19 cellular contexts compared by ENCODE assay signal in genomic region chr14:68770553-68771286, GRCh38.
A peak's percentile ranks its signal among the peaks of the same experiment; 100 is the strongest.
DNase-seq lines count a peak whose midpoint lies in the region; ATAC-seq and TF ChIP-seq lines count a peak whose summit lies in the region.
"Had no signal": no experiment of that assay in that cellular context is flagged by ENCODE, and none has a peak within 500 bp of the region (broad histone marks: within the 10 kb centered on the region; RNA-seq: fewer than 3 reads in every experiment).

No MANE protein-coding gene starts in this region.

- ATAC-seq in activated naive CD8-positive, alpha-beta T cell treated with anti-CD3 and anti-CD28 coated beads, Interleukin-2, amount 50 U/mL, for 24 hours, result no peak
- ATAC-seq in HG02973 (IDR thresholded peaks at IDR 0.05; ENCODE audit: unreplicated experiment), result no peak

- peaks cover 65% of the 10 kb centered on the region for H3K4me1 ChIP-seq in BLaER1
- H3K4me1 ChIP-seq in BLaER1 treated with 17β-estradiol and CSF1 and Interleukin-3, amounts not matched to agents 10 nM and 100 nM, result peaks cover 58 to 83% (median 69%) of the 10 kb centered on the region in 10 experiments
- H3K4me1 ChIP-seq: pancreas had no signal

- no peaks in the 10 kb centered on the region for H3K36me3 ChIP-seq in BLaER1
- H3K36me3 ChIP-seq in BLaER1 treated with 17β-estradiol and CSF1 and Interleukin-3, amounts not matched to agents 10 nM and 100 nM, result no peaks in the 10 kb centered on the region
- H3K36me3 ChIP-seq: cardiac muscle cell, pancreas, tibial nerve had no signal

- peak overlapping the region; percentile 6 for H3K27ac Mint-ChIP-seq in activated naive CD8-positive, alpha-beta T cell treated with anti-CD3 and anti-CD28 coated beads, Interleukin-2, amount 50 U/mL, for 24 hours
- H3K27ac Mint-ChIP-seq in nephron, result peak overlapping the region; percentile 21 to 82 (median 81)
- H3K27ac Mint-ChIP-seq: B cell had no signal

- H3K36me3 Mint-ChIP-seq in activated naive CD8-positive, alpha-beta T cell treated with anti-CD3 and anti-CD28 coated beads, Interleukin-2, amount 50 U/mL, for 24 hours (ENCODE audit: low read depth), result no peaks in the 10 kb centered on the region
- peaks cover 2% of the 10 kb centered on the region for H3K36me3 Mint-ChIP-seq in nephron (ENCODE audit: low read depth)

- H3K9me3 Mint-ChIP-seq in activated naive CD8-positive, alpha-beta T cell treated with anti-CD3 and anti-CD28 coated beads, Interleukin-2, amount 50 U/mL, for 24 hours, result peaks cover 8% of the 10 kb centered on the region
- peaks cover 2% of the 10 kb centered on the region for H3K9me3 Mint-ChIP-seq in nephron

- H3K27ac ChIP-seq in BLaER1, result peak overlapping the region; percentile 78
- peak overlapping the region; percentile 72 to 90 (median 83); a peak in 20 of 22 replicates for H3K27ac ChIP-seq in BLaER1 treated with 17β-estradiol and CSF1 and Interleukin-3, amounts not matched to agents 10 nM and 100 nM
- H3K27ac ChIP-seq: cardiac muscle cell, GM23248, hepatocyte, pancreas had no signal

- DNase-seq in activated naive CD8-positive, alpha-beta T cell treated with anti-CD3 and anti-CD28 coated beads, Interleukin-2, amount 50 U/mL, for 24 hours, result no peak
- no peak for DNase-seq in midbrain (lab: John Stamatoyannopoulos, UW)
- no peak for DNase-seq in hippocampal formation (lab: John Stamatoyannopoulos, UW)
- DNase-seq: DMS 273 treated with DMSO at 0.1 percent for 48 hours; GM23248; kidney glomerular epithelial cell; NCI-H2029; NCI-H446 treated with DMSO at 0.1 percent for 48 hours; NK-92 treated with Interleukin-12 subunit alpha and Interleukin-12 subunit beta, amount 100 ng/mL, for 24 hours; pancreas; stimulated activated CD4-positive, alpha-beta T cell treated with anti-CD3 and anti-CD28 coated beads, Interleukin-4, amount 100 ng/mL, for 4 hours had no signal

- H4K20me1 ChIP-seq in BLaER1, result no peaks in the 10 kb centered on the region
- H4K20me1 ChIP-seq in BLaER1 treated with 17β-estradiol and CSF1 and Interleukin-3, amounts not matched to agents 10 nM and 100 nM, result no peaks in the 10 kb centered on the region

- no peak for TF ChIP-seq CTCF in nephron (IDR thresholded peaks at IDR 0.05; ENCODE audit: unreplicated experiment in 3 of 3)

- peaks cover 24% of the 10 kb centered on the region for H3K9me3 ChIP-seq in BLaER1
- peaks cover 11 to 25% (median 22%) of the 10 kb centered on the region in 11 experiments for H3K9me3 ChIP-seq in BLaER1 treated with 17β-estradiol and CSF1 and Interleukin-3, amounts not matched to agents 10 nM and 100 nM (replicated peaks in 1 of 11)
- H3K9me3 ChIP-seq: pancreas had no signal

- no peaks in the 10 kb centered on the region for H3K27me3 Mint-ChIP-seq in activated naive CD8-positive, alpha-beta T cell treated with anti-CD3 and anti-CD28 coated beads, Interleukin-2, amount 50 U/mL, for 24 hours
- peaks cover 6% of the 10 kb centered on the region for H3K27me3 Mint-ChIP-seq in nephron (ENCODE audit: low read depth)
- H3K27me3 Mint-ChIP-seq: B cell had no signal

- H3K4me3 Mint-ChIP-seq in activated naive CD8-positive, alpha-beta T cell treated with anti-CD3 and anti-CD28 coated beads, Interleukin-2, amount 50 U/mL, for 24 hours, result no peak overlapping the region
- H3K4me3 Mint-ChIP-seq in nephron, result no peak overlapping the region
- H3K4me3 Mint-ChIP-seq: B cell had no signal

- H3K9ac ChIP-seq in BLaER1, result no peak overlapping the region
- H3K9ac ChIP-seq in BLaER1 treated with 17β-estradiol and CSF1 and Interleukin-3, amounts not matched to agents 10 nM and 100 nM, result peak overlapping the region in 4 of 11 experiments; percentile 4 to 71 (median 17); a peak in 5 of 22 replicates
- H3K9ac ChIP-seq: GM23248 had no signal

- peaks cover 34% of the 10 kb centered on the region for H3K4me1 Mint-ChIP-seq in activated naive CD8-positive, alpha-beta T cell treated with anti-CD3 and anti-CD28 coated beads, Interleukin-2, amount 50 U/mL, for 24 hours
- peaks cover 23% of the 10 kb centered on the region for H3K4me1 Mint-ChIP-seq in nephron

- H3K4me2 ChIP-seq in BLaER1, result peak overlapping the region; percentile 74
- H3K4me2 ChIP-seq in BLaER1 treated with 17β-estradiol and CSF1 and Interleukin-3, amounts not matched to agents 10 nM and 100 nM, result peak overlapping the region; percentile 66 to 84 (median 77)
- H3K4me2 ChIP-seq: hepatocyte had no signal

- no peaks in the 10 kb centered on the region for H3K27me3 ChIP-seq in BLaER1
- H3K27me3 ChIP-seq in BLaER1 treated with 17β-estradiol and CSF1 and Interleukin-3, amounts not matched to agents 10 nM and 100 nM, result no peaks in the 10 kb centered on the region
- H3K27me3 ChIP-seq: cardiac muscle cell, hepatocyte, pancreas, tibial nerve had no signal

- H3K4me3 ChIP-seq in BLaER1, result no peak overlapping the region
- no peak overlapping the region for H3K4me3 ChIP-seq in BLaER1 treated with 17β-estradiol and CSF1 and Interleukin-3, amounts not matched to agents 10 nM and 100 nM
- H3K4me3 ChIP-seq: cardiac muscle cell, GM23248, hepatocyte, pancreas, tibial nerve had no signal
